17 cellular contexts compared by ENCODE assay signal in genomic region chr6:100833972-100834574, GRCh38. TPM values are rescaled to one million over a fixed set of nuclear protein-coding genes. Genes with fewer than 3 reads are reported as not detected.
DNase-seq lines count a peak whose midpoint lies in the region; ATAC-seq and TF ChIP-seq lines count a peak whose summit lies in the region.
"Had no signal": no experiment of that assay in that cellular context is flagged by ENCODE, and none has a peak within 500 bp of the region (broad histone marks: within the 10 kb centered on the region; RNA-seq: fewer than 3 reads in every experiment).

No MANE protein-coding gene starts in this region.

- no peak overlapping the region for H2BK12ac ChIP-seq in mesenchymal stem cell (ENCODE audit: low read length in 2 of 2)
- no peak overlapping the region for H2BK12ac ChIP-seq in trophoblast cell (ENCODE audit: low read length)

- H2AK5ac ChIP-seq in mesenchymal stem cell (ENCODE audit: low read length, severe bottlenecking) = no peak overlapping the region
- no peak overlapping the region for H2AK5ac ChIP-seq in trophoblast cell (ENCODE audit: low read length)

- H3K4me1 ChIP-seq in GM23248 (ENCODE audit: insufficient read depth) = peaks cover 10% of the 10 kb centered on the region; the same call in 1 of the 2 replicates
- no peaks in the 10 kb centered on the region for H3K4me1 ChIP-seq in mesenchymal stem cell (ENCODE audit: control insufficient read depth, insufficient read depth, low read depth, low read length)
- no peaks in the 10 kb centered on the region for H3K4me1 ChIP-seq in trophoblast cell (ENCODE audit: control insufficient read depth in 1 of 2, insufficient read depth in 2 of 2, low read length in 2 of 2)
- no peaks in the 10 kb centered on the region for H3K4me1 ChIP-seq in foreskin keratinocyte
- H3K4me1 ChIP-seq in prostate gland (replicated peaks) = no peaks in the 10 kb centered on the region
- H3K4me1 ChIP-seq: Caco-2 had no signal

- peaks cover 16% of the 10 kb centered on the region for H3F3A ChIP-seq in GM23248 (ENCODE audit: insufficient read depth)

- 0 out of 2 replicates have a peak, but pooled peaks cover 3% of the 10 kb centered on the region for H3K36me3 ChIP-seq in GM23248 (ENCODE audit: low read depth)
- H3K36me3 ChIP-seq in mesenchymal stem cell (ENCODE audit: control insufficient read depth in 1 of 2, insufficient read depth in 2 of 2, low read depth in 1 of 2, low read length in 2 of 2) = peaks cover 4 to 21% of the 10 kb centered on the region in 2 experiments
- peaks cover under 1 to 3% of the 10 kb centered on the region in 2 experiments for H3K36me3 ChIP-seq in trophoblast cell (ENCODE audit: control insufficient read depth in 1 of 2, insufficient read depth in 2 of 2, low read length in 2 of 2)
- H3K36me3 ChIP-seq in prostate gland = no peaks in the 10 kb centered on the region

- H3K27ac ChIP-seq in GM23248 = no peak overlapping the region
- H3K27ac ChIP-seq in mesenchymal stem cell (ENCODE audit: low read length, poor library complexity, severe bottlenecking) = no peak overlapping the region
- H3K27ac ChIP-seq in trophoblast cell (ENCODE audit: low read depth, low read length) = no peak overlapping the region
- H3K27ac ChIP-seq in foreskin keratinocyte = no peak overlapping the region
- H3K27ac ChIP-seq in prostate gland = no peak overlapping the region

- no peak overlapping the region for H3K4me3 ChIP-seq in AG09309 (ENCODE audit: control insufficient read depth, low read depth, low read length)
- no peak overlapping the region for H3K4me3 ChIP-seq in GM23248
- no peak overlapping the region for H3K4me3 ChIP-seq in mesenchymal stem cell (ENCODE audit: insufficient read depth in 1 of 2, low read depth in 1 of 2, low read length in 2 of 2)
- H3K4me3 ChIP-seq in trophoblast cell (ENCODE audit: low read depth, low read length) = no peak overlapping the region
- no peak overlapping the region for H3K4me3 ChIP-seq in prostate gland

- no peak overlapping the region for H4K91ac ChIP-seq in mesenchymal stem cell (ENCODE audit: low read length)
- no peak overlapping the region for H4K91ac ChIP-seq in trophoblast cell (ENCODE audit: low read depth, low read length)

- no peaks in the 10 kb centered on the region for H4K20me1 ChIP-seq in GM23248 (ENCODE audit: insufficient read depth)

- TF ChIP-seq CTCF in AG09309 (IDR thresholded peaks at IDR 0.05; ENCODE audit: control insufficient read depth, insufficient read depth, low read depth, low read length, missing control alignments) = no peak
- TF ChIP-seq CTCF in foreskin keratinocyte (conservative IDR thresholded peaks at IDR 0.05) = no peak
- no peak for TF ChIP-seq CTCF in prostate gland (IDR thresholded peaks at IDR 0.05)

- H4K12ac ChIP-seq in trophoblast cell (ENCODE audit: low read depth, low read length) = no peak overlapping the region

- H4K8ac ChIP-seq in mesenchymal stem cell (ENCODE audit: low read length) (no peak overlapping the region), trophoblast cell (ENCODE audit: low read depth, low read length) (no peak overlapping the region)

- no peak overlapping the region for H3K18ac ChIP-seq in mesenchymal stem cell (ENCODE audit: low read depth in 1 of 2, low read length in 2 of 2)
- no peak overlapping the region for H3K18ac ChIP-seq in trophoblast cell (ENCODE audit: low read length)

- no peak overlapping the region for H3K4me2 ChIP-seq in GM23248 (ENCODE audit: unreplicated experiment)
- no peak overlapping the region for H3K4me2 ChIP-seq in mesenchymal stem cell (ENCODE audit: low read length, poor library complexity, severe bottlenecking)
- H3K4me2 ChIP-seq in trophoblast cell (ENCODE audit: low read length) = no peak overlapping the region

- H3K14ac ChIP-seq in mesenchymal stem cell (ENCODE audit: low read length in 2 of 2) (no peak overlapping the region), trophoblast cell (ENCODE audit: low read length) (no peak overlapping the region)

- no peak overlapping the region for H2BK120ac ChIP-seq in mesenchymal stem cell (ENCODE audit: low read depth, low read length)
- no peak overlapping the region for H2BK120ac ChIP-seq in trophoblast cell (ENCODE audit: insufficient read depth, low read length, poor library complexity)

- H2BK15ac ChIP-seq in mesenchymal stem cell (ENCODE audit: low read depth, poor library complexity, severe bottlenecking) = no peak overlapping the region

- H3K79me1 ChIP-seq in mesenchymal stem cell (replicated peaks; ENCODE audit: low read length, poor library complexity, severe bottlenecking) = peaks cover 8% of the 10 kb centered on the region
- no peaks in the 10 kb centered on the region for H3K79me1 ChIP-seq in trophoblast cell (ENCODE audit: low read length)

- WGBS in GM23248 (ENCODE audit: low coverage in 1 of 2, low lambda C conversion rate in 2 of 2, missing lambda C conversion rate in 2 of 2), 2 experiments = 85 to 86% methylated on average over 5 of the region's 5 CpGs
- WGBS in mesenchymal stem cell = 100% methylated on average over 2 of the region's 5 CpGs
- WGBS in trophoblast cell (ENCODE audit: extremely low coverage, insufficient coverage, insufficient read length) = no CpG with 5 or more reads among the region's 5 CpGs
- WGBS in prostate gland = 97% methylated on average over 5 of the region's 5 CpGs

- intact Hi-C loops in prostate gland (cut with DNase I) = no loop called here

- H3K9ac ChIP-seq in GM23248 = no peak overlapping the region
- H3K9ac ChIP-seq in mesenchymal stem cell (ENCODE audit: low read length) = no peak overlapping the region
- H3K9ac ChIP-seq in trophoblast cell (ENCODE audit: low read length) = no peak overlapping the region

- no peaks in the 10 kb centered on the region for H3K9me2 ChIP-seq in GM23248 (ENCODE audit: insufficient read depth)

- no peak overlapping the region for H2AFZ ChIP-seq in GM23248
- H2AFZ ChIP-seq in mesenchymal stem cell (ENCODE audit: low read depth, low read length) = no peak overlapping the region
- no peak overlapping the region for H2AFZ ChIP-seq in trophoblast cell (ENCODE audit: insufficient read depth, low read length, poor library complexity)

- H2BK5ac ChIP-seq in mesenchymal stem cell (ENCODE audit: low read depth, low read length, poor library complexity, severe bottlenecking) = no peak overlapping the region
- no peak overlapping the region for H2BK5ac ChIP-seq in trophoblast cell (ENCODE audit: low read depth, low read length, poor library complexity)

- H3K79me2 ChIP-seq in GM23248 (ENCODE audit: insufficient read depth) (peaks cover 95% of the 10 kb centered on the region), trophoblast cell (ENCODE audit: control insufficient read depth, insufficient read depth, low read length, poor library complexity) (peaks cover 2% of the 10 kb centered on the region)

- TF ChIP-seq POLR2A in prostate gland (IDR thresholded peaks at IDR 0.05) = no peak

- no peak for ATAC-seq in foreskin keratinocyte

- H3K4ac ChIP-seq in mesenchymal stem cell (ENCODE audit: low read depth in 1 of 2, low read length in 2 of 2) (no peak overlapping the region), trophoblast cell (ENCODE audit: low read depth, low read length) (no peak overlapping the region)

- no peak overlapping the region for H3K23ac ChIP-seq in mesenchymal stem cell (ENCODE audit: low read length in 2 of 2)
- no peak overlapping the region for H3K23ac ChIP-seq in trophoblast cell (ENCODE audit: low read length)

- H3K27me3 ChIP-seq in GM23248 (replicated peaks; ENCODE audit: insufficient read depth) = no peaks in the 10 kb centered on the region
- H3K27me3 ChIP-seq in mesenchymal stem cell (ENCODE audit: control insufficient read depth in 1 of 2, insufficient read depth in 1 of 2, low read length in 2 of 2) = no peaks in the 10 kb centered on the region
- H3K27me3 ChIP-seq in trophoblast cell (ENCODE audit: insufficient read depth, low read length) = no peaks in the 10 kb centered on the region
- no peaks in the 10 kb centered on the region for H3K27me3 ChIP-seq in foreskin keratinocyte
- H3K27me3 ChIP-seq in prostate gland (replicated peaks; ENCODE audit: insufficient read depth) = no peaks in the 10 kb centered on the region

- in situ Hi-C loops in GM23248 (cut with MboI) = no loop called here

- DNase-seq in AG09309 (ENCODE audit: low read depth) (peak; percentile 4), GM23248 (peak; percentile 49), amniotic epithelial cell (ENCODE audit: low read depth) (peak; percentile 3), mesenchymal stem cell (peak; percentile 16), RPMI8226 (no peak), trophoblast cell (no peak), foreskin keratinocyte (no peak), prostate gland (ENCODE audit: low spot score) (no peak)
- DNase-seq: 8988T, Caco-2, DMS79, GF-D8, KG1, NCI-H1092, NCI-H1694 treated with DMSO at 0.1 percent for 48 hours, NCI-H510A treated with DMSO at 0.1 percent for 48 hours, SHP77 treated with DMSO at 0.1 percent for 48 hours had no signal

- H3K9me3 ChIP-seq in GM23248 (ENCODE audit: low read depth) = no peaks in the 10 kb centered on the region
- no peaks in the 10 kb centered on the region for H3K9me3 ChIP-seq in mesenchymal stem cell (ENCODE audit: control insufficient read depth, low read length)
- H3K9me3 ChIP-seq in trophoblast cell (ENCODE audit: insufficient read depth, low read depth, low read length) = no peaks in the 10 kb centered on the region
- H3K9me3 ChIP-seq in prostate gland = no peaks in the 10 kb centered on the region
- H3K9me3 ChIP-seq: Caco-2 had no signal

RNA-seq across cellular contexts. Expression of gene ASCC3, which starts 47.1 kb away (rescaled TPM):
- total RNA-seq in GM23248 (2014; rRNA removed; shearing (Covaris generic)) = 57.9 and 60.2 TPM in 2 replicates
- polyA plus RNA-seq in GM23248 (2016; fragmentation: Nextera tagmentation; extraction: Ambion mirVana) (48.2 and 49.1 TPM in 2 replicates), foreskin keratinocyte (26.4 and 31.5 TPM in 2 replicates)
- polyA plus RNA-seq in mesenchymal stem cell (2013, experiment 1 of 2) = 31.4 TPM
- 31.2 TPM for polyA plus RNA-seq in mesenchymal stem cell (2013, experiment 2 of 2)
- 26.6 and 27.7 TPM in 2 replicates for polyA plus RNA-seq in trophoblast cell (2013)
- total RNA-seq in foreskin keratinocyte (63.2 and 64.6 TPM in 2 replicates), prostate gland (10 to 100 TPM; 27.6 to 35.9 TPM)

Comparison
In these comparisons a context has a peak if more than half of its experiments do, and no peak if none do; other contexts are left out.
1. DNase-seq: peak in AG09309 (single experiment), GM23248 (single experiment), amniotic epithelial cell (single experiment) and mesenchymal stem cell (single experiment); none in RPMI8226 (single experiment), trophoblast cell (0 of 2), foreskin keratinocyte (0 of 2) and prostate gland (single experiment).